In genomic region chr11:118152552-118153471, GRCh38 we compare ENCODE assay signal across 1 cellular context.
TF ChIP-seq lines count a peak whose summit lies in the region.

SCN4B (minus strand) TSS chr11:118152823; CDS start chr11:118152673, 150 bp downstream.

TF ChIP-seq in K562, 482 proteins besides CTCF, POLR2A, EP300 and RAD21 (continued from another document):
- TF ChIP-seq GTF3C2 (IDR thresholded peaks at IDR 0.05; ENCODE audit: borderline replicate concordance, extremely low read depth, insufficient read length): no peak
- TF ChIP-seq ZNF584 (CRISPR knock-in tag; IDR thresholded peaks at IDR 0.05; ENCODE audit: low read depth): no peak
- TF ChIP-seq ZNF282 (CRISPR knock-in tag; IDR thresholded peaks at IDR 0.05): no peak
- TF ChIP-seq SMAD3 (CRISPR knock-in tag; conservative IDR thresholded peaks at IDR 0.05): no peak
- no peak for TF ChIP-seq U2AF1 (optimal IDR thresholded peaks at IDR 0.05; ENCODE audit: low read depth, low read length)
- no peak for TF ChIP-seq NFE2L1 (tag; IDR thresholded peaks at IDR 0.05; ENCODE audit: borderline replicate concordance, low read depth)
- no peak for TF ChIP-seq CREB3L1 (IDR thresholded peaks at IDR 0.05; ENCODE audit: borderline replicate concordance, low read depth)
- TF ChIP-seq ZNF77 (CRISPR knock-in tag; IDR thresholded peaks at IDR 0.05): no peak
- no peak for TF ChIP-seq CREB3 (tag; conservative IDR thresholded peaks at IDR 0.05; ENCODE audit: low read depth)
- TF ChIP-seq CHCHD3 (CRISPR knock-in tag; IDR thresholded peaks at IDR 0.05): no peak
- no peak for TF ChIP-seq TCF7L2 (IDR thresholded peaks at IDR 0.05; ENCODE audit: low read depth, low read length)
- no peak for TF ChIP-seq ZNF239 (CRISPR knock-in tag; IDR thresholded peaks at IDR 0.05)
- no peak for TF ChIP-seq PCBP1 (IDR thresholded peaks at IDR 0.05; ENCODE audit: low read depth, low read length, poor library complexity, severe bottlenecking)
- no peak for TF ChIP-seq CTBP1 (IDR thresholded peaks at IDR 0.05; ENCODE audit: borderline replicate concordance)
- TF ChIP-seq GATAD2B (IDR thresholded peaks at IDR 0.05; ENCODE audit: borderline replicate concordance): no peak
- no peak for TF ChIP-seq HSF4 (CRISPR knock-in tag; IDR thresholded peaks at IDR 0.05; ENCODE audit: borderline replicate concordance)
- TF ChIP-seq ZNF766 (CRISPR knock-in tag; conservative IDR thresholded peaks at IDR 0.05): no peak
- no peak for TF ChIP-seq HDAC3 (IDR thresholded peaks at IDR 0.05; ENCODE audit: borderline replicate concordance, partially characterized antibody)
- no peak for TF ChIP-seq POLR3A (IDR thresholded peaks at IDR 0.05; ENCODE audit: borderline replicate concordance, extremely low read depth, insufficient read depth, insufficient read length)
- TF ChIP-seq ZNF263 (CRISPR knock-in tag; IDR thresholded peaks at IDR 0.05; ENCODE audit: borderline replicate concordance): peak; percentile 93
- no peak for TF ChIP-seq ARID3A (IDR thresholded peaks at IDR 0.05; ENCODE audit: borderline replicate concordance, low read depth, low read length)
- no peak for TF ChIP-seq SIRT6 (IDR thresholded peaks at IDR 0.05; ENCODE audit: low read depth, low read length)
- no peak for TF ChIP-seq E4F1 (CRISPR knock-in tag; IDR thresholded peaks at IDR 0.05; ENCODE audit: borderline replicate concordance)
- no peak for TF ChIP-seq HMG20B (CRISPR knock-in tag; IDR thresholded peaks at IDR 0.05)
- no peak for TF ChIP-seq SMARCA5 (IDR thresholded peaks at IDR 0.05)
